ENCODE assay signal across 8 cellular contexts in the genomic region with DNA sequence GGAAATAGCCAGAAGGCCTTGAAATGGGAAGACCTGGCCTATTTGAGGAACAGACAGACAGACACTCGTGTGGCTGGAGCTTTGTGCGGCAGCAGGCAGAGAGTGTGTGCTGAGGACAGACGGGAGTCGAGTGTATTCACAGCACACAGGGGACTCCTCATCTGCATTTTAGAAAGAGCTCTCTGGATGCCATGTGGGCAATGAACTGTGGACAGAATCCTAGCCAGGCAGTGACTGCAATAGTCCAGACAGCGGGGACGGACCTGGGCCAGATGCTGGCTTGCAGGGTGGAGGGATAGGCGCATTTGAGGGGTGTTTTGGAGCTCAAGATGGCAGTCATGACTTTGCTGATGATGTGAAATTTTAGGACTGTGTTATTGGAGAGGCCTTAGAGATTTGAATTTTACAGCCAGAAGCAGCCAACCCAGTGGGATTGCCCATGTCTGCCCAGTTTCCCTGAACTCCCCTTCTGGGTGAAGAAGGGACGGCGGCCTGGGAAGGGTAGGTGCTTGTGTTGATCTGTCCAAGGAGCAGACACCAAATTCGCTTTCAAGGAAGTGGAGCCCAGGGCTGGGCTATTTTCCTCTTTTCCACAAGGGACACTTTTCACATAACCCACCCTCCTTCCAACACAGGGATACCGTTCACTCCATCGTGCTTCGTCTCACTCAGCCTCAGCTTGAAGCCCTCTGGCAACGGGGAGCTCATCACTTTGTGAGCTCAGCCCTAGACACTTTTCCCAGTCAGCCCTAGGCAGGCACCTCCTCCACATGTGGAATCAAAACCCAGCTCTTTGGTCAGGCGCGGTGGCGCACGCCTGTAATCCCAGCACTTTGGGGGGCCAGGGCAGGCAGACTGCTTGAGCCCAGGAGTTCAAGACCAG. TPM values are rescaled to one million over a fixed set of nuclear protein-coding genes. Genes with fewer than 3 reads are reported as not detected.
A peak's percentile ranks its signal among the peaks of the same experiment; 100 is the strongest.
DNase-seq lines count a peak whose midpoint lies in the region; ATAC-seq and TF ChIP-seq lines count a peak whose summit lies in the region.

No MANE protein-coding gene starts in this region.

- no peaks in the 10 kb centered on the region for H4K20me1 ChIP-seq in fibroblast of lung (ENCODE audit: control insufficient read depth, extremely low read depth, insufficient read depth, low read length)

- H3K27ac ChIP-seq in fibroblast of lung (ENCODE audit: insufficient read depth, low read length), result peak overlapping the region; percentile 68

- H2AFZ ChIP-seq in fibroblast of lung (ENCODE audit: low read length), result no peak overlapping the region

- H3K9ac ChIP-seq in fibroblast of lung (ENCODE audit: insufficient read depth, low read length), result no peak overlapping the region
- H3K9ac ChIP-seq in skeletal muscle satellite cell (ENCODE audit: low read depth, low read length), result peak overlapping the region; percentile 73

- peaks cover 30% of the 10 kb centered on the region for H3K27me3 Mint-ChIP-seq in T-helper 17 cell

- H3K36me3 ChIP-seq in fibroblast of lung (ENCODE audit: control insufficient read depth, insufficient read depth, low read length) (no peaks in the 10 kb centered on the region), skeletal muscle satellite cell (ENCODE audit: insufficient read depth, low read length) (no peaks in the 10 kb centered on the region)

- H3K4me3 ChIP-seq in fibroblast of lung (replicated peaks in 1 of 4; ENCODE audit: control extremely low read depth in 1 of 4, insufficient read depth in 1 of 4, low read depth in 3 of 4, low read length in 4 of 4), result no peak overlapping the region
- no peak overlapping the region for H3K4me3 ChIP-seq in skeletal muscle satellite cell (ENCODE audit: low read length)

- TF ChIP-seq CTCF in fibroblast of lung (conservative IDR thresholded peaks at IDR 0.05 in 1 of 2, IDR thresholded peaks at IDR 0.05 in 1 of 2; ENCODE audit: low read depth in 1 of 2, low read length in 2 of 2), result no peak

- H3K36me3 Mint-ChIP-seq in T-helper 17 cell (ENCODE audit: low read depth), result no peaks in the 10 kb centered on the region

- no peak overlapping the region for H3K4me2 ChIP-seq in fibroblast of lung (ENCODE audit: extremely low read depth, insufficient read depth, low read length)
- peak overlapping the region; percentile 72 for H3K4me2 ChIP-seq in skeletal muscle satellite cell (ENCODE audit: low read length)

- DNase-seq in DMS53 (lab: John Stamatoyannopoulos, UW) (peak; percentile 16), DMS53 treated with DMSO at 0.1 percent for 48 hours (lab: John Stamatoyannopoulos, UW; ENCODE audit: unreplicated experiment) (no peak), T-helper 17 cell (no peak), fibroblast of lung (ENCODE audit: low read depth in 2 of 2) (peak; percentile 14 to 65), GM19238 (ENCODE audit: insufficient read length, low spot score) (no peak), UCSD-AML1 (lab: John Stamatoyannopoulos, UW; ENCODE audit: unreplicated experiment) (no peak)

- H3K4me1 Mint-ChIP-seq in T-helper 17 cell, result peaks cover 11% of the 10 kb centered on the region

- no peaks in the 10 kb centered on the region for H3K79me2 ChIP-seq in fibroblast of lung (ENCODE audit: control insufficient read depth, insufficient read depth, low read length)

- H3K9me3 ChIP-seq in T-helper 17 cell (ENCODE audit: control insufficient read depth, low read length, poor library complexity, severe bottlenecking), result no peaks in the 10 kb centered on the region
- no peaks in the 10 kb centered on the region for H3K9me3 ChIP-seq in fibroblast of lung (ENCODE audit: control insufficient read depth, insufficient read depth, low read depth, low read length)
- no peaks in the 10 kb centered on the region for H3K9me3 ChIP-seq in skeletal muscle satellite cell (replicated peaks; ENCODE audit: low read length)

- H3K27me3 ChIP-seq in fibroblast of lung (ENCODE audit: control insufficient read depth, insufficient read depth, low read length) (no peaks in the 10 kb centered on the region), skeletal muscle satellite cell (ENCODE audit: control insufficient read depth, insufficient read depth, low read length) (no peaks in the 10 kb centered on the region)

- H3K27ac Mint-ChIP-seq in T-helper 17 cell, result no peak overlapping the region

- H3K4me1 ChIP-seq in fibroblast of lung (ENCODE audit: control insufficient read depth, extremely low read depth, insufficient read depth, low read length), result peaks cover 18% of the 10 kb centered on the region
- peaks cover 28% of the 10 kb centered on the region for H3K4me1 ChIP-seq in skeletal muscle satellite cell (ENCODE audit: control insufficient read depth, insufficient read depth, low read length)

- H3K4me3 Mint-ChIP-seq in T-helper 17 cell, result peak overlapping the region; percentile 78

- ATAC-seq in T-helper 17 cell (no peak), GM18511 (IDR thresholded peaks at IDR 0.05; ENCODE audit: unreplicated experiment) (no peak)

RNA-seq across cellular contexts. Expression of a gene that starts 43.8 kb away (rescaled TPM):
- total RNA-seq in T-helper 17 cell, result 1 to 10 TPM; 2.4 to 5.7 TPM
- total RNA-seq in fibroblast of lung, result 0.99 and 1.0 TPM in 2 replicates
- polyA plus RNA-seq in fibroblast of lung, result 5.2 and 12.4 TPM in 2 replicates
- polyA plus RNA-seq in fibroblast of lung (2012), result 4.3 and 8.7 TPM in 2 replicates
- polyA minus RNA-seq in fibroblast of lung (ENCODE audit: low replicate concordance), result 1.6 and 5.4 TPM in 2 replicates
- total RNA-seq in skeletal muscle satellite cell (2012; rRNA removed), result 3.5 and 4.3 TPM in 2 replicates

RNA-seq across cellular contexts. Expression of a gene that starts 50.9 kb away (rescaled TPM):
- total RNA-seq in T-helper 17 cell (not detected), fibroblast of lung (not detected in 2 replicates)
- not detected in 2 replicates for polyA plus RNA-seq in fibroblast of lung
- polyA plus RNA-seq in fibroblast of lung (2012), result not detected in 2 replicates
- not detected in 2 replicates for polyA minus RNA-seq in fibroblast of lung (ENCODE audit: low replicate concordance)
- total RNA-seq in skeletal muscle satellite cell (2012; rRNA removed), result not detected in 2 replicates

Comparison
In these comparisons a context has a peak if more than half of its experiments do, and no peak if none do; other contexts are left out.
1. DNase-seq: peak in DMS53 (single experiment) and fibroblast of lung (2 of 2); none in DMS53 treated with DMSO at 0.1 percent for 48 hours (single experiment), T-helper 17 cell (0 of 3), GM19238 (single experiment) and UCSD-AML1 (single experiment).